Comparison of ENCODE assay signal across 12 cellular contexts in genomic region chr18:50870138-50870845, GRCh38. TPM values are rescaled to one million over a fixed set of nuclear protein-coding genes. Genes with fewer than 3 reads are reported as not detected.
DNase-seq lines count a peak whose midpoint lies in the region; ATAC-seq, FAIRE-seq and TF ChIP-seq lines count a peak whose summit lies in the region.
"Had no signal": no experiment of that assay in that cellular context is flagged by ENCODE, and none has a peak within 500 bp of the region (broad histone marks: within the 10 kb centered on the region; RNA-seq: fewer than 3 reads in every experiment).

No MANE protein-coding gene starts in this region.

- intact Hi-C loops in kidney (cut with DNase I): no loop called here

- no peak for TF ChIP-seq POLR2A in Peyer's patch (IDR thresholded peaks at IDR 0.05)

- H3K36me3 ChIP-seq in brain microvascular endothelial cell (replicated peaks) (no peaks in the 10 kb centered on the region), kidney (ENCODE audit: control insufficient read depth in 1 of 2, insufficient read depth in 2 of 2, low read length in 2 of 2) (no peaks in the 10 kb centered on the region), Peyer's patch (no peaks in the 10 kb centered on the region)

- TF ChIP-seq CTCF in AG10803 (conservative IDR thresholded peaks at IDR 0.05; ENCODE audit: low read length) (no peak), brain microvascular endothelial cell (IDR thresholded peaks at IDR 0.05; ENCODE audit: low read depth, low read length, missing control alignments) (no peak), kidney (IDR thresholded peaks at IDR 0.05; ENCODE audit: borderline replicate concordance, extremely low read depth, insufficient read depth) (no peak), Peyer's patch (IDR thresholded peaks at IDR 0.05) (no peak)

- FAIRE-seq in kidney (lab: Jason Lieb, UNC): no peak

- H3K4me3 ChIP-seq in AG10803 (ENCODE audit: low read length) (no peak overlapping the region), brain microvascular endothelial cell (ENCODE audit: low read depth, low read length) (no peak overlapping the region), kidney (ENCODE audit: low read length in 2 of 2) (no peak overlapping the region), Peyer's patch (no peak overlapping the region)

- no peaks in the 10 kb centered on the region for H3K27me3 ChIP-seq in brain microvascular endothelial cell (replicated peaks)
- H3K27me3 ChIP-seq in Peyer's patch: no peaks in the 10 kb centered on the region

- no peak overlapping the region for H3K27ac ChIP-seq in brain microvascular endothelial cell
- H3K27ac ChIP-seq in kidney (ENCODE audit: low read depth in 2 of 2, low read length in 2 of 2): no peak overlapping the region
- H3K27ac ChIP-seq in Peyer's patch: no peak overlapping the region
- H3K27ac ChIP-seq: C4-2B had no signal

- ATAC-seq in GM19328 (IDR thresholded peaks at IDR 0.05; ENCODE audit: unreplicated experiment): no peak

- H3K4me1 ChIP-seq in kidney (ENCODE audit: control insufficient read depth in 1 of 2, insufficient read depth in 1 of 2, low read depth in 1 of 2, low read length in 2 of 2) (no peaks in the 10 kb centered on the region), Peyer's patch (peaks cover 0 to 2% (median 0%) of the 10 kb centered on the region in 4 donors)

- H3K9me3 ChIP-seq in kidney (ENCODE audit: control insufficient read depth in 1 of 2, low read length in 2 of 2) (no peaks in the 10 kb centered on the region), Peyer's patch (no peaks in the 10 kb centered on the region)

- DNase-seq in AG10803 (ENCODE audit: low read depth): peak; percentile 54
- peak; percentile 77 for DNase-seq in LoVo (ENCODE audit: low spot score)
- peak; percentile 55 for DNase-seq in brain microvascular endothelial cell
- peak; percentile 93 for DNase-seq in kidney tubule cell (ENCODE audit: low spot score)
- DNase-seq in AG20443 (ENCODE audit: low spot score): no peak
- no peak for DNase-seq in kidney
- no peak for DNase-seq in Peyer's patch
- DNase-seq: activated CD8-positive, alpha-beta memory T cell treated with anti-CD3 and anti-CD28 coated beads, Interleukin-2, amount 50 U/mL, for 48 hours; NCI-H748 treated with DMSO at 0.1 percent for 48 hours had no signal

- H3K9ac ChIP-seq in kidney (ENCODE audit: low read length in 2 of 2): no peak overlapping the region

- in situ Hi-C loops in brain microvascular endothelial cell (cut with HindIII; ENCODE audit: low pct_ligation_motif_present, low sequenced_read_pairs): no loop called here

RNA-seq across cellular contexts. Expression of gene ME2, which starts 8.6 kb away (rescaled TPM):
- total RNA-seq in kidney (32.8 TPM), Peyer's patch (100 to 1,000 TPM in 2 of 4 donors, 10 to 100 TPM in 2; 54.5 to 147 (median 99.1) TPM)
- 20.5 TPM for polyA plus RNA-seq in kidney (ENCODE audit: insufficient read depth, low read depth, low replicate concordance)

RNA-seq across cellular contexts. Expression of gene MRO, which starts 50.5 kb away (rescaled TPM):
- total RNA-seq in kidney (2.9 TPM), Peyer's patch (10 to 100 TPM in 1 of 4 donors, 1 to 10 TPM in 2, not detected in 1; 4.8 to 17.5 (median 6.7) TPM)
- 6.9 TPM for polyA plus RNA-seq in kidney (ENCODE audit: insufficient read depth, low read depth, low replicate concordance)
- total RNA-seq: glomerular endothelial cell had no signal

Comparison
In these comparisons a context has a peak if more than half of its experiments do, and no peak if none do; other contexts are left out.
1. DNase-seq: peak in AG10803 (single experiment), LoVo (single experiment), brain microvascular endothelial cell (single experiment) and kidney tubule cell (single experiment); none in AG20443 (single experiment), kidney (single experiment) and Peyer's patch (0 of 3).